In the genomic region with DNA sequence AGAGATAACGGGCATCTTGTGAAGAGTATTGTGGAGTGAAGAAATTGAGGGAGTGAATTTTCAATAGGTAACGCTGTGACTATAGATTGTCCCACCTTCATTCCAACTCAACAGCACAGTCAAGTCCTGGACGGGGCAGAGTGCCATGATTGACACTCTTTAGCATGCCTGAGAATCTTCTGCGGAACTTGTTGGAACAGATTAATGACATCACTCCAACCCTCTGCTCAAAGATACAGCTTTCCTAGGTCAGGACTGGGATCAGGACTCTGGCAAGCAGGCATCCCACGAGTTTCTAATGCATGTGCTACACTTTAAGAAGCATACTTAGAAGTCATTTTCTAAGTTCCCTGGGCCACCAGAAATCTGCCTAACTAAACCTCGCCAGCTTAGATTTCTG, we compare ENCODE assay signal across 29 cellular contexts.
"Had no signal": no experiment of that assay in that cellular context is flagged by ENCODE, and none has a peak within 500 bp of the region (broad histone marks: within the 10 kb centered on the region; RNA-seq: fewer than 3 reads in every experiment).

No MANE protein-coding gene starts in this region.

- H3K36me3 ChIP-seq: left ventricle myocardium inferior, neutrophil, right atrium auricular region, right lobe of liver, stomach, thyroid gland, transverse colon, upper lobe of left lung, vagina had no signal

- H3K9ac ChIP-seq: parathyroid adenoma had no signal

- H3K4me3 ChIP-seq: left ventricle myocardium inferior, lung, mucosa of descending colon, psoas muscle, right atrium auricular region, right lobe of liver, smooth muscle cell, stomach, testis, thyroid gland, transverse colon, upper lobe of left lung, vagina had no signal

- DNase-seq: hypothalamus; immature natural killer cell; left ventricle myocardium inferior; midbrain; mucosa of descending colon; naive thymus-derived CD4-positive, alpha-beta T cell; occipital lobe; psoas muscle; right lobe of liver; stimulated activated CD4-positive, alpha-beta T cell treated with anti-CD3 and anti-CD28 coated beads, Interleukin-1b, Interleukin-23, amount 100 ng/mL, for 48 hours; stimulated activated CD4-positive, alpha-beta T cell treated with anti-CD3 and anti-CD28 coated beads, Interleukin-2, amount 100 ng/mL, for 48 hours; stimulated activated CD4-positive, alpha-beta T cell treated with anti-CD3 and anti-CD28 coated beads, Interleukin-4, amount 100 ng/mL, for 4 hours; stimulated activated CD8-positive, alpha-beta memory T cell treated with anti-CD3 and anti-CD28 coated beads, Interleukin-4, amount 100 ng/mL, for 48 hours; stimulated activated naive B cell treated with anti-CD40 and anti-IgM and Interleukin-4, amounts not matched to agents 10 μg/mL and 1 μg/mL and 100 μg/mL, for 72 hours; stimulated activated naive CD8-positive, alpha-beta T cell treated with anti-CD3 and anti-CD28 coated beads, Interleukin-15, Interleukin-2, amounts not matched to agents 100 U/mL and 50 U/mL, for 24 hours; stomach; testis; thyroid gland; transverse colon; upper lobe of left lung had no signal

- H3K27me3 Mint-ChIP-seq: stimulated activated naive B cell treated with anti-CD40 and anti-IgM and Interleukin-4, amounts not matched to agents 10 μg/mL and 1 μg/mL and 100 μg/mL, for 72 hours had no signal

- H3K36me3 Mint-ChIP-seq: immature natural killer cell; naive thymus-derived CD4-positive, alpha-beta T cell; natural killer cell treated with Interleukin-12 subunit alpha and Interleukin-12 subunit beta and Interleukin-15 and Interleukin-18, amount 100 ng/mL, for 72 hours; stimulated activated naive B cell treated with anti-CD40 and anti-IgM and Interleukin-4, amounts not matched to agents 10 μg/mL and 1 μg/mL and 100 μg/mL, for 72 hours had no signal

- H3K9me3 Mint-ChIP-seq: immature natural killer cell; natural killer cell treated with Interleukin-12 subunit alpha and Interleukin-12 subunit beta and Interleukin-15 and Interleukin-18, amount 100 ng/mL, for 72 hours had no signal

- H3K27ac ChIP-seq: left ventricle myocardium inferior, neutrophil, parathyroid adenoma, psoas muscle, right atrium auricular region, right lobe of liver, stomach, testis, thyroid gland, transverse colon, upper lobe of left lung, vagina had no signal

- H3K27me3 ChIP-seq: neutrophil, right atrium auricular region, right lobe of liver, stomach, testis, thyroid gland, transverse colon, upper lobe of left lung, vagina had no signal

- H3K9me3 ChIP-seq: left ventricle myocardium inferior, mucosa of descending colon, neutrophil, psoas muscle, right atrium auricular region, right lobe of liver, stomach, testis, thyroid gland, transverse colon, upper lobe of left lung, vagina had no signal

- H3K4me1 Mint-ChIP-seq: immature natural killer cell had no signal

- H3K4me2 ChIP-seq: smooth muscle cell had no signal

- H3K4me1 ChIP-seq: psoas muscle, right atrium auricular region, stomach, transverse colon, vagina had no signal

- H2AFZ ChIP-seq: parathyroid adenoma had no signal

- H3K27ac Mint-ChIP-seq: immature natural killer cell; naive thymus-derived CD4-positive, alpha-beta T cell; natural killer cell treated with Interleukin-12 subunit alpha and Interleukin-12 subunit beta and Interleukin-15 and Interleukin-18, amount 100 ng/mL, for 72 hours; stimulated activated naive B cell treated with anti-CD40 and anti-IgM and Interleukin-4, amounts not matched to agents 10 μg/mL and 1 μg/mL and 100 μg/mL, for 72 hours had no signal

- FAIRE-seq: islet of Langerhans had no signal

- H3K4me3 Mint-ChIP-seq: immature natural killer cell; naive thymus-derived CD4-positive, alpha-beta T cell; natural killer cell treated with Interleukin-12 subunit alpha and Interleukin-12 subunit beta and Interleukin-15 and Interleukin-18, amount 100 ng/mL, for 72 hours; neural crest cell; stimulated activated naive B cell treated with anti-CD40 and anti-IgM and Interleukin-4, amounts not matched to agents 10 μg/mL and 1 μg/mL and 100 μg/mL, for 72 hours had no signal

- ATAC-seq: mucosa of descending colon; naive thymus-derived CD4-positive, alpha-beta T cell; natural killer cell treated with Interleukin-12 subunit alpha and Interleukin-12 subunit beta and Interleukin-15 and Interleukin-18, amount 100 ng/mL, for 72 hours; psoas muscle; right lobe of liver; stimulated activated naive B cell treated with anti-CD40 and anti-IgM and Interleukin-4, amounts not matched to agents 10 μg/mL and 1 μg/mL and 100 μg/mL, for 72 hours; stimulated activated naive CD8-positive, alpha-beta T cell treated with anti-CD3 and anti-CD28 coated beads, Interleukin-15, Interleukin-2, amounts not matched to agents 100 U/mL and 50 U/mL, for 24 hours had no signal
